8 cellular contexts compared by ENCODE assay signal in the genomic region with DNA sequence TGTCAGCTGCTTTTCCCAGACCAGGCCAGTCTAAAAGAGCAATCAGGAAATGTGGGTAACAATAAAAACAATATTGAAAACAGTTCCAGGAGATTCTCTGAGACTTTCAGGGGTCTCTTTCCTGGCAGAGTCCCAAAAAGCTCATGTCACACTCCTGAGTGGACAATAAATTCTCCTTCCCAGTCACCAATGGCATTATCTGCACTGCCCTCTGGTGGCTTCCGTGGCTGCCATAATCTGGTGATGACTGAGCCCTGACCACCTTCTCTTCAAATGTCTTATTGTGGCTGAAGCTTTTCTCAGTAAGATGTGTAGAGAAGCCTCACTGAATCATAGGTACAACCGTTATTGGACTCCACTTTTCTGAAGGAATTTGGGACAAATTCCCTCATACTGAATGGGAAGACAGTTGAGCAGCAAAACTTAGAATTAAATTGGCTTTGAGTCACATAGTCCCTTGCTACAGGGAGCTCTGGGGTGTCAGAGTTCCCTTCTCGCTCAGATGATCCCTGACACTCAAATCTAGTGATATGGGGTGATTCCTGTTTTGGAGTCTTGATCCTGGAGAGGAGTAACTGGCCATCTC. TPM values are rescaled to one million over a fixed set of nuclear protein-coding genes. Genes with fewer than 3 reads are reported as not detected.
A peak's percentile ranks its signal among the peaks of the same experiment; 100 is the strongest.
DNase-seq lines count a peak whose midpoint lies in the region; ATAC-seq, FAIRE-seq and TF ChIP-seq lines count a peak whose summit lies in the region.

No MANE protein-coding gene starts in this region.

- SMC1A ChIA-PET in GM12878 (lab: Charles Lee; ENCODE audit: uncharacterized antibody, unreplicated experiment), result interaction anchor here (0.7 to 3.9 kb wide), 33 partner anchors 10 to 682 kb away, joined by 3 to 26 read pairs (median 4); partner anchors contain the start of gene SGMS1

- intact Hi-C loops in GM12878 (cut with micrococcal nuclease; ENCODE audit: unreplicated experiment) (loop anchor here (2.0 kb wide), 1 partner anchor 681 kb away; no protein-coding TSS in a partner anchor), right lobe of liver (cut with DNase I) (no loop called here), testis (cut with DNase I; ENCODE audit: low total_unique reads) (no loop called here)

- DNase-seq in SKM-1 treated with dmso at 0.1 percent for 144 hours (lab: John Stamatoyannopoulos, UW; ENCODE audit: unreplicated experiment) (peak; percentile 17), SKM-1 (lab: John Stamatoyannopoulos, UW; ENCODE audit: unreplicated experiment) (no peak), Peyer's patch (peak; percentile 43 to 82 (median 68)), GM12878 (ENCODE audit: low read depth, low spot score) (peak; percentile 25), right lobe of liver (peak; percentile 57 to 58 (median 57)), testis (peak; percentile 67), NCI-H2081 treated with DMSO at 0.1 percent for 48 hours (lab: John Stamatoyannopoulos, UW) (no peak)

- ATAC-seq in HG02642 (IDR thresholded peaks at IDR 0.05; ENCODE audit: poor library complexity, unreplicated experiment), result peak; percentile 80
- ATAC-seq in GM12878, result peak; percentile 95
- peak; percentile 76 to 81 (median 80) for ATAC-seq in right lobe of liver

- no peak for TF ChIP-seq POLR2A in Peyer's patch (IDR thresholded peaks at IDR 0.05)
- TF ChIP-seq POLR2A in GM12878 (IDR thresholded peaks at IDR 0.05; ENCODE audit: low read depth, low read length), result no peak
- no peak for TF ChIP-seq POLR2A in right lobe of liver (IDR thresholded peaks at IDR 0.05)
- TF ChIP-seq POLR2A in testis (IDR thresholded peaks at IDR 0.05), result no peak

- no peaks in the 10 kb centered on the region for H3K9me3 ChIP-seq in Peyer's patch
- H3K9me3 ChIP-seq in GM12878 (replicated peaks; ENCODE audit: control insufficient read depth, insufficient read depth, low read length), result no peaks in the 10 kb centered on the region
- H3K9me3 ChIP-seq in right lobe of liver, result no peaks in the 10 kb centered on the region
- no peaks in the 10 kb centered on the region for H3K9me3 ChIP-seq in testis

- CTCF ChIA-PET in GM12878 (lab: Yijun Ruan, JAX), result interaction anchor here (0.6 to 4.8 kb wide), 41 partner anchors 9 to 682 kb away, joined by 3 to 59 read pairs (median 5); no protein-coding TSS in a partner anchor

- H2AFZ ChIP-seq in GM12878 (ENCODE audit: control insufficient read depth, low read depth, low read length), result no peak overlapping the region

- WGBS in GM12878 (ENCODE audit: insufficient coverage, insufficient replicate concordance, low lambda C conversion rate, missing lambda C conversion rate), result 22% methylated on average over 3 of the region's 3 CpGs
- 11% methylated on average over 2 of the region's 3 CpGs for WGBS in right lobe of liver (ENCODE audit: insufficient coverage, low coverage, low lambda C conversion rate, missing lambda C conversion rate)
- 63 to 69% methylated on average over 3 of the region's 3 CpGs for WGBS in testis, 2 donors

- POLR2A ChIA-PET in GM12878 (lab: Charles Lee), result no interaction called here

- H3K79me2 ChIP-seq in GM12878 (ENCODE audit: control insufficient read depth, insufficient read depth, low read length), result no peaks in the 10 kb centered on the region

- peak; percentile 78 for TF ChIP-seq RAD21 in GM12878 (IDR thresholded peaks at IDR 0.05; ENCODE audit: insufficient read depth, low read depth, low read length)

- TF ChIP-seq EP300 in GM12878 (IDR thresholded peaks at IDR 0.05; ENCODE audit: borderline replicate concordance in 1 of 2, control insufficient read depth in 1 of 2, low read depth in 2 of 2, low read length in 2 of 2), result no peak

- H3K9ac ChIP-seq in GM12878 (ENCODE audit: control insufficient read depth, insufficient read depth, low read length), result no peak overlapping the region

- H3K4me3 ChIP-seq in Peyer's patch (no peak overlapping the region), GM12878 (no peak overlapping the region), right lobe of liver (no peak overlapping the region), testis (no peak overlapping the region)

- H3K27me3 ChIP-seq in Peyer's patch (no peaks in the 10 kb centered on the region), GM12878 (replicated peaks in 1 of 2; ENCODE audit: control insufficient read depth in 2 of 2, insufficient read depth in 2 of 2, low read length in 1 of 2) (peaks cover 0 to 5% of the 10 kb centered on the region in 2 experiments; a peak in 2 of 4 replicates), right lobe of liver (no peaks in the 10 kb centered on the region), testis (no peaks in the 10 kb centered on the region)

- H3K36me3 ChIP-seq in Peyer's patch (no peaks in the 10 kb centered on the region), GM12878 (ENCODE audit: control insufficient read depth in 2 of 2, insufficient read depth in 2 of 2, low read length in 1 of 2) (no peaks in the 10 kb centered on the region), right lobe of liver (no peaks in the 10 kb centered on the region), testis (ENCODE audit: low read depth, missing control alignments) (no peaks in the 10 kb centered on the region)

- no peak overlapping the region for H3K4me2 ChIP-seq in GM12878 (ENCODE audit: control insufficient read depth, insufficient read depth)

- H3K27ac ChIP-seq in Peyer's patch (no peak overlapping the region), GM12878 (ENCODE audit: control insufficient read depth, insufficient read depth) (no peak overlapping the region), right lobe of liver (no peak overlapping the region), testis (no peak overlapping the region)

- H3K4me1 ChIP-seq in Peyer's patch (no peaks in the 10 kb centered on the region), GM12878 (ENCODE audit: control insufficient read depth, insufficient read depth, low read length) (no peaks in the 10 kb centered on the region), right lobe of liver (peaks cover 0 to 16% (median 2%) of the 10 kb centered on the region in 4 donors), testis (no peaks in the 10 kb centered on the region)

- TF ChIP-seq CTCF in Peyer's patch (IDR thresholded peaks at IDR 0.05), result peak; percentile 10 to 75 (median 59)
- peak; percentile 69 to 83 (median 75) for TF ChIP-seq CTCF in GM12878 (IDR thresholded peaks at IDR 0.05 in 2 of 3, conservative IDR thresholded peaks at IDR 0.05 in 1 of 3; ENCODE audit: control insufficient read depth in 2 of 3, extremely low read depth in 1 of 3, insufficient read depth in 1 of 3, low read depth in 3 of 3, low read length in 3 of 3)
- TF ChIP-seq CTCF in right lobe of liver (IDR thresholded peaks at IDR 0.05), result peak; percentile 52 to 83 (median 68)
- TF ChIP-seq CTCF in testis (IDR thresholded peaks at IDR 0.05), result peak; percentile 11 to 36 (median 21)

- in situ Hi-C loops in GM12878 (cut with MboI), result no loop called here

- peak; percentile 81 for FAIRE-seq in GM12878 (lab: Jason Lieb, UNC)

- no peaks in the 10 kb centered on the region for H4K20me1 ChIP-seq in GM12878 (ENCODE audit: control insufficient read depth, insufficient read depth)

- BruUV-seq in GM12878 (replicated peaks; lab: Mats Ljungman, UMichigan), result no TSS peak

- RAD21 ChIA-PET in GM12878 (lab: Charles Lee; ENCODE audit: unreplicated experiment), result interaction anchor here (0.8 to 3.3 kb wide), 20 partner anchors 11 to 683 kb away, joined by 3 to 18 read pairs (median 5); no protein-coding TSS in a partner anchor

TF ChIP-seq in GM12878, 131 proteins besides CTCF, POLR2A, EP300 and RAD21 (continues in another document):
- TF ChIP-seq NKRF (conservative IDR thresholded peaks at IDR 0.05) (no peak), BMI1 (IDR thresholded peaks at IDR 0.05; ENCODE audit: borderline replicate concordance) (no peak), ZNF207 (IDR thresholded peaks at IDR 0.05; ENCODE audit: borderline replicate concordance) (no peak), IRF4 (IDR thresholded peaks at IDR 0.05; ENCODE audit: low read depth, low read length) (0 out of 2 replicates have a peak, but pooled peaks have one; percentile 33), RUNX3 (IDR thresholded peaks at IDR 0.05; ENCODE audit: low read length) (peak; percentile 31; the same call in 1 of the 2 replicates)

RNA-seq across cellular contexts. Expression of gene ASAH2, which starts 24.4 kb away (rescaled TPM):
- total RNA-seq in Peyer's patch (10 to 100 TPM in 1 of 4 donors, 1 to 10 TPM in 2, under 1 TPM in 1; 0.83 to 52.2 (median 5.7) TPM), GM12878 (2014; rRNA removed) (0.23 and 0.98 TPM in 2 replicates), GM12878 (2014; rRNA removed; fragmentation: Illumina TruSeq; extraction: Trizol) (0.37 and 0.45 TPM in 2 replicates), GM12878 (2021) (1.4 TPM in 2 replicates), right lobe of liver (1 to 10 TPM; 1.0 to 6.4 (median 1.8) TPM), testis (1 to 10 TPM; 5.6 to 8.7 TPM)
- total RNA-seq in GM12878 (2013; cell fraction: nucleolus; rRNA removed), result 0.76 and 0.84 TPM in 2 replicates
- polyA plus RNA-seq in GM12878 (2011; ENCODE audit: low read depth), result 0.07 TPM
- polyA plus RNA-seq in GM12878 (2011; rRNA removed) (2.1 and 5.4 TPM in 2 replicates), GM12878 (2014; fragmentation: Illumina TruSeq; extraction: Trizol) (0.87 and 2.3 TPM in 2 replicates), GM12878 (2014; fragmentation: Nextera tagmentation; extraction: Ambion mirVana) (under 1 TPM; 0.26 to 0.79 TPM), GM12878 (2014; rRNA removed) (0.72 and 1.2 TPM in 2 replicates), GM12878 (2016; fragmentation: Nextera tagmentation; extraction: Ambion mirVana) (1 to 10 TPM in 1 of 2 experiments, under 1 TPM in 1; 0.94 to 1.5 TPM), testis (ENCODE audit: insufficient read depth, low read depth, low replicate concordance) (5.5 TPM)
- polyA plus RNA-seq in GM12878 (2011; cell fraction: cytosol; rRNA removed), result 0.22 and 0.50 TPM in 2 replicates
- polyA plus RNA-seq in GM12878 (2011; cell fraction: nucleus; rRNA removed), result 1.5 and 3.7 TPM in 2 replicates
- 0.53 and 0.87 TPM in 2 replicates for polyA plus RNA-seq in GM12878 (2012)
- polyA minus RNA-seq in GM12878 (2011; rRNA and poly(A)+ RNA removed), result 5.6 and 8.1 TPM in 2 replicates
- 2.2 TPM in 1 of 2 replicates, not detected in the other for polyA minus RNA-seq in GM12878 (2011; cell fraction: cytosol; rRNA and poly(A)+ RNA removed)
- polyA minus RNA-seq in GM12878 (2011; cell fraction: nucleus; rRNA and poly(A)+ RNA removed), result 0.36 and 0.57 TPM in 2 replicates

Comparison
In these comparisons a context has a peak if more than half of its experiments do, and no peak if none do; other contexts are left out.
1. DNase-seq: peak in SKM-1 treated with dmso at 0.1 percent for 144 hours (single experiment), Peyer's patch (3 of 3), GM12878 (single experiment), right lobe of liver (3 of 3) and testis (single experiment); none in SKM-1 (single experiment) and NCI-H2081 treated with DMSO at 0.1 percent for 48 hours (single experiment).
2. CTCF ChIP-seq: peak in every context shown above with its lines; median percentile 75 in GM12878; 68 in right lobe of liver; 59 in Peyer's patch; 21 in testis.
3. Peak in every context shown above with its lines, with median percentiles within 50 percentile points of each other: ATAC-seq.